1 cellular context compared by ENCODE assay signal in the genomic region with DNA sequence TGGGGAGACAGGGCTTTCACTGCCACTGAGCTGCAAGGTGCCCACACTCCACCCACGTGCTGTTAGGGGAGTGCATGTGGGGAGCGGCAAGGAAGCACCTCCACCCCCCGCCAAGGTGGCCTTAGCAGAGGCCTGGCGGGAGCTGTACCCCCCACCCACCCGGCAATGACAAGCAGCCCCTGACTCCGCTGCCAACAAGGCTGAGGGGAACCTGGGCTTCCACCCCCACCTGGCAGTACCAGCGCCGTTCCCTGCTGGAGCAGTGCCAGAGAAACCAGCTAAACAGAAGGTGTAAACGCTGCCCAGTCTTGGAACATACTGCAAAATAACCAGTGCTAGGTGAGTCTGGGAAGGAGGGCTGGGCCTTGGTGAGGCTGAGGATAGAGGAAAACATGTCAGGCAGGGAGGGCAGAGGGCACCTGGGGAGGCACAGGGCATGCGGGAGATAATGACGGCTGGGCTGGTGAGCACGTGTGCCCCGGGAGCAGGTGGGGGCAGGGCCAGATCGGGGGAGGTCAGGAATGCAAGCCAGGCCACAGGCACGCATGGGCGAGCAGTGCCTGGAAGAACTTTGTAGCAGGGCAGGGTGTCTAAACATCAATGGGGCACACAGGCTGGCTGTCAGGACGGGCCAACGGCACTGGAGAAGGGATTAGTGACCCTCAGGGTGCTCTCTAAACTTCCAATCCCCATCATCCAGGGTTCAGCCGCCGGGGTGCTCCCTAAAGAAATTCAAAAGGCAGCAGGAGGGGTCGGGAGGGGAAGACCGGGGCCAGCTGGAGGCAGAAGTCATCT.
TF ChIP-seq lines count a peak whose summit lies in the region.

No MANE protein-coding gene starts in this region.

TF ChIP-seq in K562, 482 proteins besides CTCF, POLR2A, EP300 and RAD21 (continued from another document):
- TF ChIP-seq, protein P1, sequence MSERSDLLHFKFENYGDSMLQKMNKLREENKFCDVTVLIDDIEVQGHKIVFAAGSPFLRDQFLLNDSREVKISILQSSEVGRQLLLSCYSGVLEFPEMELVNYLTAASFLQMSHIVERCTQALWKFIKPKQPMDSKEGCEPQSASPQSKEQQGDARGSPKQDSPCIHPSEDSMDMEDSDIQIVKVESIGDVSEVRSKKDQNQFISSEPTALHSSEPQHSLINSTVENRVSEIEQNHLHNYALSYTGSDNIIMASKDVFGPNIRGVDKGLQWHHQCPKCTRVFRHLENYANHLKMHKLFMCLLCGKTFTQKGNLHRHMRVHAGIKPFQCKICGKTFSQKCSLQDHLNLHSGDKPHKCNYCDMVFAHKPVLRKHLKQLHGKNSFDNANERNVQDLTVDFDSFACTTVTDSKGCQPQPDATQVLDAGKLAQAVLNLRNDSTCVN (CRISPR knock-in tag; IDR thresholded peaks at IDR 0.05) = no peak
